12 cellular contexts compared by ENCODE assay signal in genomic region chr3:154422694-154423093, GRCh38. TPM values are rescaled to one million over a fixed set of nuclear protein-coding genes. Genes with fewer than 3 reads are reported as not detected.
"Had no signal": no experiment of that assay in that cellular context is flagged by ENCODE, and none has a peak within 500 bp of the region (broad histone marks: within the 10 kb centered on the region; RNA-seq: fewer than 3 reads in every experiment).

No MANE protein-coding gene starts in this region.

- H3K36me3 ChIP-seq: HAP-1 had no signal

- DNase-seq: GM23248, GOT3, H7, H9, HCEC 1CT, HFFc6 had no signal

- FAIRE-seq: H1, H54 had no signal

- H3K9me3 ChIP-seq: HAP-1 had no signal

- ATAC-seq: GM23338, HCT116 had no signal

- H3K27ac ChIP-seq: GM23248 had no signal

- H3K4me3 ChIP-seq: GM23248, GM23338, HAP-1 had no signal

RNA-seq across cellular contexts. Expression of gene GPR149, which starts 7.3 kb away (rescaled TPM):
- total RNA-seq: GM23248, H1, H4, H7, H9, HFFc6 had no signal
